17 cellular contexts compared by ENCODE assay signal in genomic region chrX:151004085-151004484, GRCh38. TPM values are rescaled to one million over a fixed set of nuclear protein-coding genes. Genes with fewer than 3 reads are reported as not detected.
A peak's percentile ranks its signal among the peaks of the same experiment; 100 is the strongest.
DNase-seq lines count a peak whose midpoint lies in the region; ATAC-seq and TF ChIP-seq lines count a peak whose summit lies in the region.
"Had no signal": no experiment of that assay in that cellular context is flagged by ENCODE, and none has a peak within 500 bp of the region (broad histone marks: within the 10 kb centered on the region; RNA-seq: fewer than 3 reads in every experiment).

No MANE protein-coding gene starts in this region.

- no peak overlapping the region for H3K4me3 Mint-ChIP-seq in endodermal cell
- no peak overlapping the region for H3K4me3 Mint-ChIP-seq in stimulated activated effector memory CD8-positive, alpha-beta T cell treated with anti-CD3 and anti-CD28 coated beads, Interleukin-12 subunit alpha, Interleukin-12 subunit beta, amount 100 ng/mL, for 72 hours
- H3K4me3 Mint-ChIP-seq: brain; natural killer cell treated with Interleukin-12 subunit alpha and Interleukin-12 subunit beta and Interleukin-15 and Interleukin-18, amount 100 ng/mL, for 72 hours; type B pancreatic cell had no signal

- H3K4me1 Mint-ChIP-seq in endodermal cell, result no peaks in the 10 kb centered on the region
- H3K4me1 Mint-ChIP-seq in stimulated activated effector memory CD8-positive, alpha-beta T cell treated with anti-CD3 and anti-CD28 coated beads, Interleukin-12 subunit alpha, Interleukin-12 subunit beta, amount 100 ng/mL, for 72 hours, result no peaks in the 10 kb centered on the region
- H3K4me1 Mint-ChIP-seq: brain had no signal

- TF ChIP-seq CTCF in endodermal cell (conservative IDR thresholded peaks at IDR 0.05), result peak; percentile 67

- H3K4me3 ChIP-seq in endodermal cell (ENCODE audit: low read length), result no peak overlapping the region
- H3K4me3 ChIP-seq: A549, smooth muscle cell had no signal

- no peaks in the 10 kb centered on the region for H3K4me1 ChIP-seq in endodermal cell (ENCODE audit: control insufficient read depth, insufficient read depth, low read length)
- H3K4me1 ChIP-seq: A549 had no signal

- peaks cover under 1% of the 10 kb centered on the region for H3K27me3 Mint-ChIP-seq in endodermal cell (ENCODE audit: insufficient read depth)
- H3K27me3 Mint-ChIP-seq: type B pancreatic cell had no signal

- DNase-seq in NCI-H1092 treated with DMSO at 0.1 percent for 48 hours (lab: John Stamatoyannopoulos, UW) (peak; percentile 26), NCI-H1092 (lab: John Stamatoyannopoulos, UW) (no peak), M059J (ENCODE audit: low read depth) (peak; percentile 44), endodermal cell (no peak), pons (ENCODE audit: low spot score) (peak; percentile 70), NCI-H345 treated with DMSO at 0.1 percent for 48 hours (lab: John Stamatoyannopoulos, UW; ENCODE audit: unreplicated experiment) (no peak)
- DNase-seq in stimulated activated effector memory CD8-positive, alpha-beta T cell treated with anti-CD3 and anti-CD28 coated beads, Interleukin-12 subunit alpha, Interleukin-12 subunit beta, amount 100 ng/mL, for 72 hours (ENCODE audit: low spot score in 2 of 2), result no peak
- DNase-seq: activated CD4-positive, alpha-beta T cell treated with anti-CD3 and anti-CD28 coated beads, Interleukin-2, amount 50 U/mL, for 1 hour; activated effector memory CD4-positive, alpha-beta T cell treated with Interleukin-2 at 50 U/mL for 16 hours; NK-92 treated with Interleukin-12 subunit alpha and Interleukin-12 subunit beta, amount 100 ng/mL, for 24 hours had no signal

- no peak for ATAC-seq in stimulated activated effector memory CD8-positive, alpha-beta T cell treated with anti-CD3 and anti-CD28 coated beads, Interleukin-12 subunit alpha, Interleukin-12 subunit beta, amount 100 ng/mL, for 72 hours
- ATAC-seq in activated CD4-positive, CD25-positive, alpha-beta regulatory T cell treated with anti-CD3 and anti-CD28 coated beads, Interleukin-2, amount 50 U/mL, for 24 hours, result no peak
- ATAC-seq: natural killer cell treated with Interleukin-12 subunit alpha and Interleukin-12 subunit beta and Interleukin-15 and Interleukin-18, amount 100 ng/mL, for 72 hours had no signal

- no peak overlapping the region for H3K9ac ChIP-seq in endodermal cell (ENCODE audit: extremely low read depth, low read length, poor library complexity, severe bottlenecking)

- no peaks in the 10 kb centered on the region for H3K36me3 Mint-ChIP-seq in endodermal cell (ENCODE audit: low read depth)
- no peaks in the 10 kb centered on the region for H3K36me3 Mint-ChIP-seq in stimulated activated effector memory CD8-positive, alpha-beta T cell treated with anti-CD3 and anti-CD28 coated beads, Interleukin-12 subunit alpha, Interleukin-12 subunit beta, amount 100 ng/mL, for 72 hours
- H3K36me3 Mint-ChIP-seq: brain; natural killer cell treated with Interleukin-12 subunit alpha and Interleukin-12 subunit beta and Interleukin-15 and Interleukin-18, amount 100 ng/mL, for 72 hours; type B pancreatic cell had no signal

- no peaks in the 10 kb centered on the region for H3K36me3 ChIP-seq in endodermal cell (ENCODE audit: control insufficient read depth, insufficient read depth, low read length)

- H3K27ac Mint-ChIP-seq in endodermal cell, result no peak overlapping the region
- H3K27ac Mint-ChIP-seq in stimulated activated effector memory CD8-positive, alpha-beta T cell treated with anti-CD3 and anti-CD28 coated beads, Interleukin-12 subunit alpha, Interleukin-12 subunit beta, amount 100 ng/mL, for 72 hours, result no peak overlapping the region
- H3K27ac Mint-ChIP-seq: brain; natural killer cell treated with Interleukin-12 subunit alpha and Interleukin-12 subunit beta and Interleukin-15 and Interleukin-18, amount 100 ng/mL, for 72 hours; type B pancreatic cell had no signal

- H3K27me3 ChIP-seq in endodermal cell (ENCODE audit: control insufficient read depth, insufficient read depth, low read length, poor library complexity, severe bottlenecking), result no peaks in the 10 kb centered on the region

- peaks cover 10% of the 10 kb centered on the region for H3K9me3 Mint-ChIP-seq in endodermal cell
- no peaks in the 10 kb centered on the region for H3K9me3 Mint-ChIP-seq in stimulated activated effector memory CD8-positive, alpha-beta T cell treated with anti-CD3 and anti-CD28 coated beads, Interleukin-12 subunit alpha, Interleukin-12 subunit beta, amount 100 ng/mL, for 72 hours
- H3K9me3 Mint-ChIP-seq: natural killer cell treated with Interleukin-12 subunit alpha and Interleukin-12 subunit beta and Interleukin-15 and Interleukin-18, amount 100 ng/mL, for 72 hours; type B pancreatic cell had no signal

- WGBS in endodermal cell (ENCODE audit: insufficient coverage in 1 of 2, insufficient read length in 1 of 2), 2 experiments, result 100% methylated on average over 1 of the region's 1 CpG

- H3K27ac ChIP-seq in endodermal cell (ENCODE audit: low read depth, low read length), result no peak overlapping the region
- H3K27ac ChIP-seq: A549, epithelial cell of prostate had no signal

- H3K9me3 ChIP-seq in endodermal cell (ENCODE audit: control insufficient read depth, low read length), result no peaks in the 10 kb centered on the region
- H3K9me3 ChIP-seq: A549 had no signal

RNA-seq across cellular contexts. Expression of gene HMGB3, which starts 20.9 kb away (rescaled TPM):
- total RNA-seq in M059J (2014; rRNA removed; shearing (Covaris generic)), result 89.3 and 133 TPM in 2 replicates
- total RNA-seq in endodermal cell, result 100 to 1,000 TPM; 220 to 413 TPM
- polyA plus RNA-seq in endodermal cell (2013, experiment 1 of 2), result 220 TPM
- polyA plus RNA-seq in endodermal cell (2013, experiment 2 of 2), result 196 TPM

Comparison
In these comparisons a context has a peak if more than half of its experiments do, and no peak if none do; other contexts are left out.
1. DNase-seq: peak in NCI-H1092 treated with DMSO at 0.1 percent for 48 hours (single experiment), M059J (single experiment) and pons (single experiment); none in NCI-H1092 (single experiment), endodermal cell (single experiment), stimulated activated effector memory CD8-positive, alpha-beta T cell treated with anti-CD3 and anti-CD28 coated beads, Interleukin-12 subunit alpha, Interleukin-12 subunit beta, amount 100 ng/mL, for 72 hours (0 of 2) and NCI-H345 treated with DMSO at 0.1 percent for 48 hours (single experiment).